8 cellular contexts compared by ENCODE assay signal in genomic region chr7:100220833-100221718, GRCh38. TPM values are rescaled to one million over a fixed set of nuclear protein-coding genes. Genes with fewer than 3 reads are reported as not detected.
DNase-seq lines count a peak whose midpoint lies in the region; ATAC-seq and TF ChIP-seq lines count a peak whose summit lies in the region.

No MANE protein-coding gene starts in this region.

- no peaks in the 10 kb centered on the region for H3K9me3 Mint-ChIP-seq in activated T-helper 1 cell treated with anti-CD3 and anti-CD28 coated beads, Interleukin-12 subunit alpha, Interleukin-12 subunit beta, Interleukin-2, Interleukin-4 antibody, amounts not matched to agents 30 ng/mL and 10 ng/mL and 1 ng/mL, durations not matched to agents 14 hours and 24 hours and 36 hours
- H3K9me3 Mint-ChIP-seq in MCF 10A (ENCODE audit: unreplicated experiment), result no peaks in the 10 kb centered on the region

- H3K27ac Mint-ChIP-seq in activated T-helper 1 cell treated with anti-CD3 and anti-CD28 coated beads, Interleukin-12 subunit alpha, Interleukin-12 subunit beta, Interleukin-2, Interleukin-4 antibody, amounts not matched to agents 30 ng/mL and 10 ng/mL and 1 ng/mL, durations not matched to agents 14 hours and 24 hours and 36 hours, result peak overlapping the region; percentile 99
- no peak overlapping the region for H3K27ac Mint-ChIP-seq in MCF 10A (ENCODE audit: low read depth, unreplicated experiment)

- peaks cover 58% of the 10 kb centered on the region for H3K4me1 Mint-ChIP-seq in activated T-helper 1 cell treated with anti-CD3 and anti-CD28 coated beads, Interleukin-12 subunit alpha, Interleukin-12 subunit beta, Interleukin-2, Interleukin-4 antibody, amounts not matched to agents 30 ng/mL and 10 ng/mL and 1 ng/mL, durations not matched to agents 14 hours and 24 hours and 36 hours (ENCODE audit: low read depth)
- peaks cover 6% of the 10 kb centered on the region for H3K4me1 Mint-ChIP-seq in MCF 10A (ENCODE audit: insufficient read depth, unreplicated experiment)

- CTCF ChIA-PET in MCF 10A (lab: Yijun Ruan, JAX), result interaction anchor here (0.9 to 1.5 kb wide), 2 partner anchors 88 to 90 kb away, joined by 6 read pairs; no protein-coding TSS in a partner anchor

- peak overlapping the region; percentile 96 for H3K4me3 Mint-ChIP-seq in activated T-helper 1 cell treated with anti-CD3 and anti-CD28 coated beads, Interleukin-12 subunit alpha, Interleukin-12 subunit beta, Interleukin-2, Interleukin-4 antibody, amounts not matched to agents 30 ng/mL and 10 ng/mL and 1 ng/mL, durations not matched to agents 14 hours and 24 hours and 36 hours
- no peak overlapping the region for H3K4me3 Mint-ChIP-seq in MCF 10A (ENCODE audit: unreplicated experiment)

- no TSS peak for BruUV-seq in MCF 10A (replicated peaks; lab: Mats Ljungman, UMichigan)

- TF ChIP-seq CTCF in MCF 10A (IDR thresholded peaks at IDR 0.05; ENCODE audit: unreplicated experiment), result no peak

- H3K27me3 Mint-ChIP-seq in activated T-helper 1 cell treated with anti-CD3 and anti-CD28 coated beads, Interleukin-12 subunit alpha, Interleukin-12 subunit beta, Interleukin-2, Interleukin-4 antibody, amounts not matched to agents 30 ng/mL and 10 ng/mL and 1 ng/mL, durations not matched to agents 14 hours and 24 hours and 36 hours (ENCODE audit: insufficient read depth), result no peaks in the 10 kb centered on the region
- H3K27me3 Mint-ChIP-seq in MCF 10A (ENCODE audit: insufficient read depth, unreplicated experiment), result no peaks in the 10 kb centered on the region

- ATAC-seq in GM19351 (IDR thresholded peaks at IDR 0.05; ENCODE audit: unreplicated experiment), result peak; percentile 62
- ATAC-seq in HG03469 (IDR thresholded peaks at IDR 0.05; ENCODE audit: unreplicated experiment), result peak; percentile 30

- POLR2A ChIA-PET in MCF 10A (lab: Yijun Ruan, JAX), result interaction anchor here (1.2 kb wide), 1 partner anchor 10 kb away, joined by 3 read pairs; no protein-coding TSS in a partner anchor

- DNase-seq in activated T-helper 1 cell treated with anti-CD3 and anti-CD28 coated beads, Interleukin-12 subunit alpha, Interleukin-12 subunit beta, Interleukin-2, Interleukin-4 antibody, amounts not matched to agents 30 ng/mL and 10 ng/mL and 1 ng/mL, durations not matched to agents 14 hours and 24 hours and 36 hours (ENCODE audit: low spot score), result peak; percentile 72
- peak; percentile 49 to 66 for DNase-seq in stimulated activated CD4-positive, alpha-beta T cell treated with anti-CD3 and anti-CD28 coated beads, Interleukin-1b, Interleukin-23, amount 100 ng/mL, for 1 hour (ENCODE audit: low read depth in 2 of 2)
- no peak for DNase-seq in SHP77 treated with DMSO at 0.1 percent for 48 hours (lab: John Stamatoyannopoulos, UW)
- no peak for DNase-seq in NCI-H774 (lab: John Stamatoyannopoulos, UW)
- DNase-seq in midbrain (lab: John Stamatoyannopoulos, UW), result no peak
- no peak for DNase-seq in MCF 10A (ENCODE audit: unreplicated experiment)

- H3K36me3 Mint-ChIP-seq in activated T-helper 1 cell treated with anti-CD3 and anti-CD28 coated beads, Interleukin-12 subunit alpha, Interleukin-12 subunit beta, Interleukin-2, Interleukin-4 antibody, amounts not matched to agents 30 ng/mL and 10 ng/mL and 1 ng/mL, durations not matched to agents 14 hours and 24 hours and 36 hours (ENCODE audit: low read depth), result peaks cover 36% of the 10 kb centered on the region
- peaks cover 7% of the 10 kb centered on the region for H3K36me3 Mint-ChIP-seq in MCF 10A (ENCODE audit: insufficient read depth, unreplicated experiment)

- intact Hi-C loops in activated T-helper 1 cell treated with anti-CD3 and anti-CD28 coated beads, Interleukin-12 subunit alpha, Interleukin-12 subunit beta, Interleukin-2, Interleukin-4 antibody, amounts not matched to agents 30 ng/mL and 10 ng/mL and 1 ng/mL, durations not matched to agents 14 hours and 24 hours and 36 hours (cut with micrococcal nuclease), result loop anchor here (1.0 to 5.0 kb wide), 7 partner anchors 12 to 176 kb away; partner anchors contain the start of genes AP4M1, GPC2, LAMTOR4 and MCM7
- intact Hi-C loops in MCF 10A (cut with micrococcal nuclease), result no loop called here

RNA-seq across cellular contexts. Expression of gene PVRIG, which starts 1.3 kb away (rescaled TPM):
- total RNA-seq in activated T-helper 1 cell treated with anti-CD3 and anti-CD28 coated beads, Interleukin-12 subunit alpha, Interleukin-12 subunit beta, Interleukin-2, Interleukin-4 antibody, amounts not matched to agents 30 ng/mL and 10 ng/mL and 1 ng/mL, durations not matched to agents 14 hours and 24 hours and 36 hours, result 30.5 and 31.2 TPM in 2 replicates
- 0.74 TPM in 1 of 2 replicates, not detected in the other for total RNA-seq in MCF 10A (2022)

RNA-seq across cellular contexts. Expression of gene STAG3, which starts 43.4 kb away (rescaled TPM):
- total RNA-seq in activated T-helper 1 cell treated with anti-CD3 and anti-CD28 coated beads, Interleukin-12 subunit alpha, Interleukin-12 subunit beta, Interleukin-2, Interleukin-4 antibody, amounts not matched to agents 30 ng/mL and 10 ng/mL and 1 ng/mL, durations not matched to agents 14 hours and 24 hours and 36 hours, result 25.0 and 30.6 TPM in 2 replicates
- total RNA-seq in MCF 10A (2022), result 1.1 and 1.5 TPM in 2 replicates

RNA-seq across cellular contexts. Expression of gene GPC2, which starts 43.9 kb away (rescaled TPM):
- 3.9 and 4.8 TPM in 2 replicates for total RNA-seq in activated T-helper 1 cell treated with anti-CD3 and anti-CD28 coated beads, Interleukin-12 subunit alpha, Interleukin-12 subunit beta, Interleukin-2, Interleukin-4 antibody, amounts not matched to agents 30 ng/mL and 10 ng/mL and 1 ng/mL, durations not matched to agents 14 hours and 24 hours and 36 hours
- total RNA-seq in MCF 10A (2022), result 0.65 and 1.0 TPM in 2 replicates

RNA-seq across cellular contexts. Expression of gene GAL3ST4, which starts 52.7 kb away (rescaled TPM):
- 1.3 and 1.5 TPM in 2 replicates for total RNA-seq in activated T-helper 1 cell treated with anti-CD3 and anti-CD28 coated beads, Interleukin-12 subunit alpha, Interleukin-12 subunit beta, Interleukin-2, Interleukin-4 antibody, amounts not matched to agents 30 ng/mL and 10 ng/mL and 1 ng/mL, durations not matched to agents 14 hours and 24 hours and 36 hours
- 0.17 and 0.26 TPM in 2 replicates for total RNA-seq in MCF 10A (2022)

Comparison
In these comparisons a context has a peak if more than half of its experiments do, and no peak if none do; other contexts are left out.
1. DNase-seq: peak in activated T-helper 1 cell treated with anti-CD3 and anti-CD28 coated beads, Interleukin-12 subunit alpha, Interleukin-12 subunit beta, Interleukin-2, Interleukin-4 antibody, amounts not matched to agents 30 ng/mL and 10 ng/mL and 1 ng/mL, durations not matched to agents 14 hours and 24 hours and 36 hours (single experiment) and stimulated activated CD4-positive, alpha-beta T cell treated with anti-CD3 and anti-CD28 coated beads, Interleukin-1b, Interleukin-23, amount 100 ng/mL, for 1 hour (2 of 2); none in SHP77 treated with DMSO at 0.1 percent for 48 hours (single experiment), NCI-H774 (single experiment), midbrain (single experiment) and MCF 10A (single experiment).
2. RNA of gene PVRIG, which starts 1.3 kb away (total RNA-seq): 30.5 to 31.2 TPM in activated T-helper 1 cell treated with anti-CD3 and anti-CD28 coated beads, Interleukin-12 subunit alpha, Interleukin-12 subunit beta, Interleukin-2, Interleukin-4 antibody, amounts not matched to agents 30 ng/mL and 10 ng/mL and 1 ng/mL, durations not matched to agents 14 hours and 24 hours and 36 hours; 0.74 TPM in MCF 10A; every median in the first group is over 10 times any median in the second.
3. RNA of gene STAG3, which starts 43.4 kb away (total RNA-seq): 25.0 to 30.6 TPM in activated T-helper 1 cell treated with anti-CD3 and anti-CD28 coated beads, Interleukin-12 subunit alpha, Interleukin-12 subunit beta, Interleukin-2, Interleukin-4 antibody, amounts not matched to agents 30 ng/mL and 10 ng/mL and 1 ng/mL, durations not matched to agents 14 hours and 24 hours and 36 hours; 1.1 to 1.5 TPM in MCF 10A; every median in the first group is over 10 times any median in the second.